Comparison of ENCODE assay signal across 8 cellular contexts in the genomic region with DNA sequence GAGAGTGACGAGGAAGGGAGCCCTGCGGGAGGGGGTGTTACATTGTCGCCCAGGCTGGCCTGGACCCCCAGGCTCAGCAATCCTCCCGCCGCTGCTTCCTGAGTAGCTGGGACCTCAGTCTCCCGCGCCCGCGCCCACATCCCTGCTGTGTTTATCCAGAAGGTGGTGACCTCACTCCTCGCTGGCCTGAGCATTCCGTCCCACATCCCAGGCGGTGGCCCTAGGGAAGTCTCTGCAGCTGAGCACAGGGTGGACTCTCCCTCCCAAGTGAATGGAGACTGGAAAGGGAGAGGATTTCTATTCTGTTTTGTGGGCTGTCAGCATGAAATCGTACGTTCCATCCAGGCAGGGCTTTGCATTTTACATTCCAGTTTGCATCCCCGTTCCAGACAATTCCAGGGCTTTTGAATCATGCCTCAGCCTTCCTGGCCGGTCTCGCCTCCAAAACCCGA. TPM values are rescaled to one million over a fixed set of nuclear protein-coding genes. Genes with fewer than 3 reads are reported as not detected.
DNase-seq lines count a peak whose midpoint lies in the region; ATAC-seq and TF ChIP-seq lines count a peak whose summit lies in the region.

No MANE protein-coding gene starts in this region.

- H3K27me3 ChIP-seq in prostate gland (replicated peaks; ENCODE audit: insufficient read depth): no peaks in the 10 kb centered on the region

- intact Hi-C loops in activated T-helper 2 cell treated with anti-CD3 and anti-CD28 coated beads, Interferon-gamma antibody, Interleukin-2, Interleukin-4, amounts not matched to agents 10 μg/mL and 5 μg/mL and 100 μg/mL, durations not matched to agents 14 hours and 24 hours and 36 hours (cut with micrococcal nuclease): loop anchor here (2.0 to 10.0 kb wide), 2 partner anchors 62 to 450 kb away; partner anchors contain the start of gene ZNF845
- intact Hi-C loops in left cardiac atrium (cut with DNase I) (no loop called here), prostate gland (cut with DNase I) (loop anchor here (2.0 to 10.0 kb wide), 2 partner anchors 30 to 140 kb away; partner anchors contain the start of genes VN1R2, ZNF525 and ZNF677)

- CTCF ChIA-PET in HEK293T (lab: Yijun Ruan, JAX): no interaction called here

- POLR2A ChIA-PET in HEK293T (lab: Yijun Ruan, JAX): no interaction called here

- H3K9me3 Mint-ChIP-seq in activated T-helper 2 cell treated with anti-CD3 and anti-CD28 coated beads, Interferon-gamma antibody, Interleukin-2, Interleukin-4, amounts not matched to agents 10 μg/mL and 5 μg/mL and 100 μg/mL, durations not matched to agents 14 hours and 24 hours and 36 hours: peaks cover 42% of the 10 kb centered on the region

- no peak for TF ChIP-seq CTCF in prostate gland (IDR thresholded peaks at IDR 0.05)

- peak; percentile 45 to 75 for ATAC-seq in left cardiac atrium

- peak; percentile 42 for DNase-seq in Ammon's horn (ENCODE audit: low spot score)
- DNase-seq in HEK293T (ENCODE audit: extremely low spot score): peak; percentile 5
- no peak for DNase-seq in activated T-helper 2 cell treated with anti-CD3 and anti-CD28 coated beads, Interferon-gamma antibody, Interleukin-2, Interleukin-4, amounts not matched to agents 10 μg/mL and 5 μg/mL and 100 μg/mL, durations not matched to agents 14 hours and 24 hours and 36 hours (ENCODE audit: low spot score)
- DNase-seq in left cardiac atrium: peak; percentile 67
- DNase-seq in prostate gland (ENCODE audit: low spot score): no peak
- DNase-seq in GM19240 (ENCODE audit: insufficient read length, low spot score): no peak
- no peak for DNase-seq in NCI-H2029 treated with DMSO at 0.1 percent for 48 hours (lab: John Stamatoyannopoulos, UW)
- DNase-seq in middle frontal gyrus (ENCODE audit: extremely low spot score, low spot score): no peak

- no peaks in the 10 kb centered on the region for H3K27me3 Mint-ChIP-seq in activated T-helper 2 cell treated with anti-CD3 and anti-CD28 coated beads, Interferon-gamma antibody, Interleukin-2, Interleukin-4, amounts not matched to agents 10 μg/mL and 5 μg/mL and 100 μg/mL, durations not matched to agents 14 hours and 24 hours and 36 hours (ENCODE audit: low read depth)

- no peaks in the 10 kb centered on the region for H3K4me1 ChIP-seq in prostate gland (replicated peaks)

- H3K36me3 Mint-ChIP-seq in activated T-helper 2 cell treated with anti-CD3 and anti-CD28 coated beads, Interferon-gamma antibody, Interleukin-2, Interleukin-4, amounts not matched to agents 10 μg/mL and 5 μg/mL and 100 μg/mL, durations not matched to agents 14 hours and 24 hours and 36 hours (ENCODE audit: low read depth): peaks cover 48% of the 10 kb centered on the region

- H3K27ac Mint-ChIP-seq in activated T-helper 2 cell treated with anti-CD3 and anti-CD28 coated beads, Interferon-gamma antibody, Interleukin-2, Interleukin-4, amounts not matched to agents 10 μg/mL and 5 μg/mL and 100 μg/mL, durations not matched to agents 14 hours and 24 hours and 36 hours: peak overlapping the region; percentile 83

- no peaks in the 10 kb centered on the region for H3K9me3 ChIP-seq in prostate gland

- peaks cover 19% of the 10 kb centered on the region for H3K4me1 Mint-ChIP-seq in activated T-helper 2 cell treated with anti-CD3 and anti-CD28 coated beads, Interferon-gamma antibody, Interleukin-2, Interleukin-4, amounts not matched to agents 10 μg/mL and 5 μg/mL and 100 μg/mL, durations not matched to agents 14 hours and 24 hours and 36 hours (ENCODE audit: low read depth)

- peak overlapping the region; percentile 73 to 75 for H3K4me3 ChIP-seq in prostate gland

- peak overlapping the region; percentile 98 for H3K4me3 Mint-ChIP-seq in activated T-helper 2 cell treated with anti-CD3 and anti-CD28 coated beads, Interferon-gamma antibody, Interleukin-2, Interleukin-4, amounts not matched to agents 10 μg/mL and 5 μg/mL and 100 μg/mL, durations not matched to agents 14 hours and 24 hours and 36 hours (ENCODE audit: low read depth)

- H3K36me3 ChIP-seq in prostate gland: no peaks in the 10 kb centered on the region

- WGBS in prostate gland: 3% methylated on average over 18 of the region's 18 CpGs

- H3K27ac ChIP-seq in prostate gland: peak overlapping the region; percentile 79 to 80

- TF ChIP-seq POLR2A in prostate gland (IDR thresholded peaks at IDR 0.05): no peak

TF ChIP-seq in HEK293T, 16 proteins besides CTCF, POLR2A, EP300 and RAD21:
- TF ChIP-seq ARNT (IDR thresholded peaks at IDR 0.05): no peak
- no peak for TF ChIP-seq ELF4 (IDR thresholded peaks at IDR 0.05)
- TF ChIP-seq SUZ12 (IDR thresholded peaks at IDR 0.05): no peak
- TF ChIP-seq TARDBP (IDR thresholded peaks at IDR 0.05): no peak
- no peak for TF ChIP-seq L3MBTL2 (conservative IDR thresholded peaks at IDR 0.05)
- no peak for TF ChIP-seq CTBP1 (IDR thresholded peaks at IDR 0.05; ENCODE audit: borderline replicate concordance)
- no peak for TF ChIP-seq SP1 (IDR thresholded peaks at IDR 0.05)
- TF ChIP-seq ZNF384 (IDR thresholded peaks at IDR 0.05): no peak
- no peak for TF ChIP-seq HDGF (IDR thresholded peaks at IDR 0.05; ENCODE audit: borderline replicate concordance)
- TF ChIP-seq FOXA1 (IDR thresholded peaks at IDR 0.05): no peak
- TF ChIP-seq BHLHE40 (IDR thresholded peaks at IDR 0.05; ENCODE audit: borderline replicate concordance): no peak
- no peak for TF ChIP-seq NFRKB (IDR thresholded peaks at IDR 0.05)
- TF ChIP-seq FOXM1 (IDR thresholded peaks at IDR 0.05; ENCODE audit: borderline replicate concordance): no peak
- no peak for TF ChIP-seq LEF1 (IDR thresholded peaks at IDR 0.05; ENCODE audit: borderline replicate concordance)
- no peak for TF ChIP-seq PKNOX1 (IDR thresholded peaks at IDR 0.05)
- TF ChIP-seq FOXK2 (IDR thresholded peaks at IDR 0.05): no peak

RNA-seq across cellular contexts. Expression of gene ZNF765, which starts 0.4 kb away (rescaled TPM):
- total RNA-seq in activated T-helper 2 cell treated with anti-CD3 and anti-CD28 coated beads, Interferon-gamma antibody, Interleukin-2, Interleukin-4, amounts not matched to agents 10 μg/mL and 5 μg/mL and 100 μg/mL, durations not matched to agents 14 hours and 24 hours and 36 hours: 10.5 TPM in 2 replicates
- total RNA-seq in left cardiac atrium (1 to 10 TPM; 4.9 to 5.9 TPM), prostate gland (10 to 100 TPM; 12.5 to 23.0 TPM)

RNA-seq across cellular contexts. Expression of gene ZNF525, which starts 29.0 kb away (rescaled TPM):
- total RNA-seq in activated T-helper 2 cell treated with anti-CD3 and anti-CD28 coated beads, Interferon-gamma antibody, Interleukin-2, Interleukin-4, amounts not matched to agents 10 μg/mL and 5 μg/mL and 100 μg/mL, durations not matched to agents 14 hours and 24 hours and 36 hours: 14.2 and 15.0 TPM in 2 replicates
- total RNA-seq in left cardiac atrium (1 to 10 TPM; 5.9 to 6.9 TPM), prostate gland (10 to 100 TPM in 1 of 2 donors, 1 to 10 TPM in 1; 7.8 to 20.4 TPM)

RNA-seq across cellular contexts. Expression of gene ZNF761, which starts 37.2 kb away (rescaled TPM):
- 12.1 and 12.2 TPM in 2 replicates for total RNA-seq in activated T-helper 2 cell treated with anti-CD3 and anti-CD28 coated beads, Interferon-gamma antibody, Interleukin-2, Interleukin-4, amounts not matched to agents 10 μg/mL and 5 μg/mL and 100 μg/mL, durations not matched to agents 14 hours and 24 hours and 36 hours
- total RNA-seq in left cardiac atrium: 1 to 10 TPM; 4.9 to 5.4 TPM
- 10 to 100 TPM; 48.3 to 51.7 TPM for total RNA-seq in prostate gland

Comparison
In these comparisons a context has a peak if more than half of its experiments do, and no peak if none do; other contexts are left out.
1. DNase-seq: peak in Ammon's horn (single experiment), HEK293T (single experiment) and left cardiac atrium (single experiment); none in activated T-helper 2 cell treated with anti-CD3 and anti-CD28 coated beads, Interferon-gamma antibody, Interleukin-2, Interleukin-4, amounts not matched to agents 10 μg/mL and 5 μg/mL and 100 μg/mL, durations not matched to agents 14 hours and 24 hours and 36 hours (single experiment), prostate gland (single experiment), GM19240 (single experiment), NCI-H2029 treated with DMSO at 0.1 percent for 48 hours (single experiment) and middle frontal gyrus (single experiment).
2. intact Hi-C loops: an anchor here in activated T-helper 2 cell treated with anti-CD3 and anti-CD28 coated beads, Interferon-gamma antibody, Interleukin-2, Interleukin-4, amounts not matched to agents 10 μg/mL and 5 μg/mL and 100 μg/mL, durations not matched to agents 14 hours and 24 hours and 36 hours (2.0 to 10.0 kb wide) and prostate gland (2.0 to 10.0 kb wide); none called in left cardiac atrium.